ENCODE assay signal across 8 cellular contexts in genomic region chr9:1051286-1052118, GRCh38. TPM values are rescaled to one million over a fixed set of nuclear protein-coding genes. Genes with fewer than 3 reads are reported as not detected.
DNase-seq lines count a peak whose midpoint lies in the region; ATAC-seq, FAIRE-seq and TF ChIP-seq lines count a peak whose summit lies in the region.

No MANE protein-coding gene starts in this region.

- H3K27me3 ChIP-seq in spleen (replicated peaks in 1 of 7) = peaks cover 12 to 100% (median 97%) of the 10 kb centered on the region in 7 donors

- WGBS in spleen, 5 donors = 4 to 11% (median 5%) methylated on average over 64 to 88 of the region's 88 CpGs

- no peak overlapping the region for H3K27ac ChIP-seq in spleen

- H3K9me3 Mint-ChIP-seq in activated CD8-positive, alpha-beta T cell treated with anti-CD3 and anti-CD28 coated beads, Interleukin-2, amount 10 ng/mL, durations not matched to agents 7 days and 5 days (ENCODE audit: insufficient read depth) = peaks cover 10% of the 10 kb centered on the region

- CTCF ChIA-PET in activated CD8-positive, alpha-beta T cell treated with anti-CD3 and anti-CD28 coated beads, Interleukin-2, amount 10 ng/mL, durations not matched to agents 7 days and 5 days (lab: Charles Lee) = interaction anchor here (1.4 kb wide), 1 partner anchor 13 kb away, joined by 3 read pairs; no protein-coding TSS in a partner anchor

- peaks cover 0 to 15% (median 0%) of the 10 kb centered on the region in 8 donors for H3K9me3 ChIP-seq in spleen

- peak overlapping the region; percentile 5 to 64 (median 26) for H3K4me3 ChIP-seq in spleen

- peak in 1 of 11 experiments; percentile 16 for TF ChIP-seq CTCF in spleen (IDR thresholded peaks at IDR 0.05 in 8 of 11, conservative IDR thresholded peaks at IDR 0.05 in 3 of 11)

- peak overlapping the region; percentile 28 for H3K4me3 Mint-ChIP-seq in activated CD8-positive, alpha-beta T cell treated with anti-CD3 and anti-CD28 coated beads, Interleukin-2, amount 10 ng/mL, durations not matched to agents 7 days and 5 days

- H3K4me1 Mint-ChIP-seq in activated CD8-positive, alpha-beta T cell treated with anti-CD3 and anti-CD28 coated beads, Interleukin-2, amount 10 ng/mL, durations not matched to agents 7 days and 5 days (ENCODE audit: low read depth) = peaks cover 38% of the 10 kb centered on the region

- peaks cover 85% of the 10 kb centered on the region for H3K27me3 Mint-ChIP-seq in activated CD8-positive, alpha-beta T cell treated with anti-CD3 and anti-CD28 coated beads, Interleukin-2, amount 10 ng/mL, durations not matched to agents 7 days and 5 days (ENCODE audit: low read depth)

- no peaks in the 10 kb centered on the region for H3K36me3 ChIP-seq in spleen

- H3K27ac Mint-ChIP-seq in activated CD8-positive, alpha-beta T cell treated with anti-CD3 and anti-CD28 coated beads, Interleukin-2, amount 10 ng/mL, durations not matched to agents 7 days and 5 days = no peak overlapping the region

- H3K36me3 Mint-ChIP-seq in activated CD8-positive, alpha-beta T cell treated with anti-CD3 and anti-CD28 coated beads, Interleukin-2, amount 10 ng/mL, durations not matched to agents 7 days and 5 days (ENCODE audit: low read depth) = peaks cover 11% of the 10 kb centered on the region

- DNase-seq in COLO668 (lab: John Stamatoyannopoulos, UW; ENCODE audit: unreplicated experiment) (peak; percentile 90), iPS-NIHi11 (ENCODE audit: low spot score) (peak; percentile 60), spleen (no peak), GM19239 (ENCODE audit: insufficient read length, low spot score) (no peak), GM19240 (ENCODE audit: insufficient read length, low spot score) (no peak), NAMALWA (ENCODE audit: low spot score) (no peak)
- DNase-seq in activated CD8-positive, alpha-beta T cell treated with anti-CD3 and anti-CD28 coated beads, Interleukin-2, amount 10 ng/mL, durations not matched to agents 7 days and 5 days = no peak

- H3K4me1 ChIP-seq in spleen = peaks cover 20 to 67% (median 57%) of the 10 kb centered on the region in 6 donors

- FAIRE-seq in GM19239 (lab: Jason Lieb, UNC) = no peak

- intact Hi-C loops in spleen (cut with DNase I; ENCODE audit: low total_unique reads) = no loop called here

- ATAC-seq in GM21367 (IDR thresholded peaks at IDR 0.05; ENCODE audit: unreplicated experiment) = peak; percentile 43
- ATAC-seq in activated CD8-positive, alpha-beta T cell treated with anti-CD3 and anti-CD28 coated beads, Interleukin-2, amount 10 ng/mL, durations not matched to agents 7 days and 5 days = peak; percentile 27

- POLR2A ChIA-PET in activated CD8-positive, alpha-beta T cell treated with anti-CD3 and anti-CD28 coated beads, Interleukin-2, amount 10 ng/mL, durations not matched to agents 7 days and 5 days (lab: Charles Lee) = no interaction called here

- TF ChIP-seq POLR2A in spleen (IDR thresholded peaks at IDR 0.05) = no peak

RNA-seq across cellular contexts. Expression of gene DMRT2, which starts 1.3 kb away (rescaled TPM):
- total RNA-seq in activated CD8-positive, alpha-beta T cell treated with anti-CD3 and anti-CD28 coated beads, Interleukin-2, amount 10 ng/mL, durations not matched to agents 7 days and 5 days = not detected
- not detected for total RNA-seq in spleen
- not detected for polyA plus RNA-seq in spleen

Comparison
In these comparisons a context has a peak if more than half of its experiments do, and no peak if none do; other contexts are left out.
1. DNase-seq: peak in COLO668 (single experiment) and iPS-NIHi11 (single experiment); none in activated CD8-positive, alpha-beta T cell treated with anti-CD3 and anti-CD28 coated beads, Interleukin-2, amount 10 ng/mL, durations not matched to agents 7 days and 5 days (single experiment), spleen (single experiment), GM19239 (single experiment), GM19240 (single experiment) and NAMALWA (single experiment).